Comparison of ENCODE assay signal across 14 cellular contexts in genomic region chr19:53545271-53546065, GRCh38. TPM values are rescaled to one million over a fixed set of nuclear protein-coding genes. Genes with fewer than 3 reads are reported as not detected.
A peak's percentile ranks its signal among the peaks of the same experiment; 100 is the strongest.
DNase-seq lines count a peak whose midpoint lies in the region; ATAC-seq, FAIRE-seq and TF ChIP-seq lines count a peak whose summit lies in the region.
"Had no signal": no experiment of that assay in that cellular context is flagged by ENCODE, and none has a peak within 500 bp of the region (broad histone marks: within the 10 kb centered on the region; RNA-seq: fewer than 3 reads in every experiment).

No MANE protein-coding gene starts in this region.

- H3K27ac ChIP-seq in neural progenitor cell, result no peak overlapping the region

- H3K27me3 Mint-ChIP-seq in effector memory CD8-positive, alpha-beta T cell, result no peaks in the 10 kb centered on the region
- H3K27me3 Mint-ChIP-seq in neural progenitor cell (ENCODE audit: insufficient read depth, low read depth), result peaks cover 2% of the 10 kb centered on the region
- H3K27me3 Mint-ChIP-seq: activated T-helper 17 cell treated with anti-CD3 and anti-CD28 coated beads, Interleukin-2, amount 50 U/mL, for 72 hours; IgD-negative memory B cell had no signal

- no peaks in the 10 kb centered on the region for H3K9me3 ChIP-seq in neural progenitor cell (ENCODE audit: low read depth)

- H3K4me1 Mint-ChIP-seq in effector memory CD8-positive, alpha-beta T cell (ENCODE audit: low read depth in 2 of 2), result peaks cover 8 to 9% of the 10 kb centered on the region in 2 donors
- H3K4me1 Mint-ChIP-seq in neural progenitor cell, result no peaks in the 10 kb centered on the region

- no peak overlapping the region for H2AFZ ChIP-seq in neural progenitor cell (replicated peaks)

- H3K27me3 ChIP-seq in neural progenitor cell, result no peaks in the 10 kb centered on the region

- no peak overlapping the region for H3K4me3 Mint-ChIP-seq in effector memory CD8-positive, alpha-beta T cell
- no peak overlapping the region for H3K4me3 Mint-ChIP-seq in neural progenitor cell
- H3K4me3 Mint-ChIP-seq: activated T-helper 17 cell treated with anti-CD3 and anti-CD28 coated beads, Interleukin-2, amount 50 U/mL, for 72 hours had no signal

- no peaks in the 10 kb centered on the region for H3K36me3 ChIP-seq in neural progenitor cell

- H3K79me2 ChIP-seq in neural progenitor cell (ENCODE audit: low read depth), result no peaks in the 10 kb centered on the region

- H3K9me3 Mint-ChIP-seq in effector memory CD8-positive, alpha-beta T cell, result no peaks in the 10 kb centered on the region
- H3K9me3 Mint-ChIP-seq in neural progenitor cell, result no peaks in the 10 kb centered on the region

- H4K20me1 ChIP-seq in neural progenitor cell (ENCODE audit: low read depth), result no peaks in the 10 kb centered on the region

- no peak overlapping the region for H3K27ac Mint-ChIP-seq in effector memory CD8-positive, alpha-beta T cell
- peak overlapping the region; percentile 43 for H3K27ac Mint-ChIP-seq in neural progenitor cell
- H3K27ac Mint-ChIP-seq: activated T-helper 17 cell treated with anti-CD3 and anti-CD28 coated beads, Interleukin-2, amount 50 U/mL, for 72 hours had no signal

- no peak overlapping the region for H3K4me3 ChIP-seq in neural progenitor cell

- H3F3A ChIP-seq in neural progenitor cell (ENCODE audit: low read depth), result no peaks in the 10 kb centered on the region

- H3K4me1 ChIP-seq in neural progenitor cell, result no peaks in the 10 kb centered on the region

- H3K36me3 Mint-ChIP-seq in effector memory CD8-positive, alpha-beta T cell (ENCODE audit: insufficient read depth), result peaks cover 61% of the 10 kb centered on the region
- H3K36me3 Mint-ChIP-seq in neural progenitor cell, result peaks cover 10% of the 10 kb centered on the region

- no peak for FAIRE-seq in HTR-8/SVneo (lab: Jason Lieb, UNC)

- no peak overlapping the region for H3K9ac ChIP-seq in neural progenitor cell

- no peak for TF ChIP-seq CTCF in AG09319 (IDR thresholded peaks at IDR 0.05; ENCODE audit: low read depth, low read length)
- no peak for TF ChIP-seq CTCF in neural progenitor cell (IDR thresholded peaks at IDR 0.05)

- no peak overlapping the region for H3K4me2 ChIP-seq in neural progenitor cell

- DNase-seq in AG09319 (ENCODE audit: extremely low read depth, low read depth) (peak; percentile 52), HTR-8/SVneo (ENCODE audit: insufficient read length, low spot score) (peak; percentile 36), neural progenitor cell (ENCODE audit: low spot score) (no peak), globus pallidus (ENCODE audit: low spot score) (no peak), epidermal melanocyte (ENCODE audit: insufficient read length, low spot score) (no peak)
- no peak for DNase-seq in effector memory CD8-positive, alpha-beta T cell
- DNase-seq: COR-L47, left cardiac atrium, NCI-H510A, T-helper 2 cell had no signal

- ATAC-seq in effector memory CD8-positive, alpha-beta T cell (replicated peaks), result peak; percentile 28
- no peak for ATAC-seq in HG03565 (IDR thresholded peaks at IDR 0.05; ENCODE audit: unreplicated experiment)
- ATAC-seq in HG03095 (IDR thresholded peaks at IDR 0.05; ENCODE audit: unreplicated experiment), result no peak
- ATAC-seq: activated T-helper 17 cell treated with anti-CD3 and anti-CD28 coated beads, Interleukin-2, amount 50 U/mL, for 72 hours had no signal

RNA-seq across cellular contexts. Expression of gene ZNF331, which starts 7.5 kb away (rescaled TPM):
- total RNA-seq in neural progenitor cell (ENCODE audit: low replicate concordance), result 44.2 and 68.5 TPM in 2 replicates

Comparison
In these comparisons a context has a peak if more than half of its experiments do, and no peak if none do; other contexts are left out.
1. DNase-seq: peak in AG09319 (single experiment) and HTR-8/SVneo (single experiment); none in effector memory CD8-positive, alpha-beta T cell (0 of 3), neural progenitor cell (single experiment), globus pallidus (single experiment) and epidermal melanocyte (single experiment).